In the genomic region with DNA sequence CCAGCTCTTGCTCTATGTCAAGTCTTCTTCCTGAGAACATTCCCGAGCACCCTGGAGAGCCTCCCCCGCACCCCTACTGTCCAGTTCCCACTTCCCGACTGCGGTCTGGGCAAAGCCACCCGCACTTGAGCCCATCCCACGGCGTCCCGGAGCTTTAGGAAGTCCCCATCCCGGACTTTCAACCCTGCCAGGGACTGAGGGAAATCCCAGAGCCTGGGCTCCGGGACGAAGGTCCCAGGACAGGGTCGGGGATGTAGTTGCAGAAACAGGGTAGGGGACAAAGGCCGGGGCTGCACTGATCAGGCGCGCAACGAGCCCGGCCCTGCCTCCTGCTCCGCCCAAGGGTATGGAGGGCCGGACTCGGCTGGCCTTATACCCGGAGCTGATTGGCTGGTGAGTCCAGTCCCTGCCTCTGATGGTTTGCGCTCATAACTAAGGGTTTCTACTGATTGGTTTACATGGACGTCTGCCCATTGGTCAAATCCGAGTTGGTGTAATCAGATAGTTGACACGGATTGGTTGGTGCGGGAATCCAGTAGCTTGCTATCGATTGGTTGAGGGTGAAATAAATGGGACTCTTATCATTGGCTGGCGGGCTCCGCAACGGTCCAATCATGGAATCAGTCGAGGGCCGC, we compare ENCODE assay signal across 8 cellular contexts. TPM values are rescaled to one million over a fixed set of nuclear protein-coding genes. Genes with fewer than 3 reads are reported as not detected.
A peak's percentile ranks its signal among the peaks of the same experiment; 100 is the strongest.
DNase-seq lines count a peak whose midpoint lies in the region; ATAC-seq and TF ChIP-seq lines count a peak whose summit lies in the region.

No MANE protein-coding gene starts in this region.

- 0 to 1% methylated on average over 32 of the region's 32 CpGs for WGBS in GM23248 (ENCODE audit: low coverage in 1 of 2, low lambda C conversion rate in 2 of 2, missing lambda C conversion rate in 2 of 2), 2 experiments

- H3K4me1 ChIP-seq in DOHH2 (ENCODE audit: control insufficient read depth, low read length) = peaks cover 24% of the 10 kb centered on the region
- H3K4me1 ChIP-seq in GM23248 (ENCODE audit: insufficient read depth) = 0 out of 2 replicates have a peak, but pooled peaks cover 4% of the 10 kb centered on the region
- H3K4me1 ChIP-seq in Karpas-422 (ENCODE audit: low read length) = peaks cover 27% of the 10 kb centered on the region
- H3K4me1 ChIP-seq in fibroblast of lung (ENCODE audit: control insufficient read depth, extremely low read depth, insufficient read depth, low read length) = peaks cover 6% of the 10 kb centered on the region

- peaks cover 10% of the 10 kb centered on the region for H3K4me1 Mint-ChIP-seq in activated T-helper 17 cell treated with anti-CD3 and anti-CD28 coated beads, Interleukin-2, amount 50 U/mL, for 72 hours
- peaks cover 36 to 54% (median 37%) of the 10 kb centered on the region in 3 donors for H3K4me1 Mint-ChIP-seq in naive B cell
- H3K4me1 Mint-ChIP-seq in stimulated activated effector memory CD8-positive, alpha-beta T cell treated with anti-CD3 and anti-CD28 coated beads, Interleukin-12 subunit alpha, Interleukin-12 subunit beta, amount 100 ng/mL, for 72 hours = peaks cover 47% of the 10 kb centered on the region

- H3K9me3 ChIP-seq in DOHH2 (ENCODE audit: control insufficient read depth, insufficient read depth, low read length) = no peaks in the 10 kb centered on the region
- H3K9me3 ChIP-seq in GM23248 (ENCODE audit: low read depth) = no peaks in the 10 kb centered on the region
- no peaks in the 10 kb centered on the region for H3K9me3 ChIP-seq in Karpas-422 (ENCODE audit: low read length)
- H3K9me3 ChIP-seq in fibroblast of lung (ENCODE audit: control insufficient read depth, insufficient read depth, low read depth, low read length) = no peaks in the 10 kb centered on the region

- H3K79me2 ChIP-seq in DOHH2 (ENCODE audit: control insufficient read depth, low read length) = peaks cover 8% of the 10 kb centered on the region
- no peaks in the 10 kb centered on the region for H3K79me2 ChIP-seq in GM23248 (ENCODE audit: insufficient read depth)
- H3K79me2 ChIP-seq in Karpas-422 (ENCODE audit: low read length) = peaks cover 8% of the 10 kb centered on the region
- no peaks in the 10 kb centered on the region for H3K79me2 ChIP-seq in fibroblast of lung (ENCODE audit: control insufficient read depth, insufficient read depth, low read length)

- peak overlapping the region; percentile 78 for H3K27ac ChIP-seq in DOHH2 (ENCODE audit: low read depth, low read length)
- H3K27ac ChIP-seq in GM23248 = peak overlapping the region; percentile 69
- peak overlapping the region; percentile 84 for H3K27ac ChIP-seq in Karpas-422 (ENCODE audit: low read length)
- H3K27ac ChIP-seq in fibroblast of lung (ENCODE audit: insufficient read depth, low read length) = peak overlapping the region; percentile 8

- peak; percentile 91 for ATAC-seq in activated T-helper 17 cell treated with anti-CD3 and anti-CD28 coated beads, Interleukin-2, amount 50 U/mL, for 72 hours (replicated peaks)
- peak; percentile 79 to 81 for ATAC-seq in naive B cell (ENCODE audit: low read depth in 2 of 2)
- ATAC-seq in stimulated activated effector memory CD8-positive, alpha-beta T cell treated with anti-CD3 and anti-CD28 coated beads, Interleukin-12 subunit alpha, Interleukin-12 subunit beta, amount 100 ng/mL, for 72 hours = peak; percentile 92

- H3K4me2 ChIP-seq in DOHH2 (ENCODE audit: low read length) (peak overlapping the region; percentile 99), GM23248 (ENCODE audit: unreplicated experiment) (peak overlapping the region; percentile 95), Karpas-422 (ENCODE audit: low read depth, low read length, poor library complexity, severe bottlenecking) (peak overlapping the region; percentile 100), fibroblast of lung (ENCODE audit: extremely low read depth, insufficient read depth, low read length) (peak overlapping the region; percentile 99)

- TF ChIP-seq CTCF in DOHH2 (IDR thresholded peaks at IDR 0.05; ENCODE audit: low read depth, low read length, poor library complexity, severe bottlenecking) = no peak
- TF ChIP-seq CTCF in fibroblast of lung (conservative IDR thresholded peaks at IDR 0.05 in 1 of 2, IDR thresholded peaks at IDR 0.05 in 1 of 2; ENCODE audit: low read depth in 1 of 2, low read length in 2 of 2) = no peak

- H2AFZ ChIP-seq in GM23248 (peak overlapping the region; percentile 99), Karpas-422 (ENCODE audit: low read length) (peak overlapping the region; percentile 93), fibroblast of lung (ENCODE audit: low read length) (peak overlapping the region; percentile 21)

- no peaks in the 10 kb centered on the region for H4K20me1 ChIP-seq in DOHH2 (ENCODE audit: control insufficient read depth, insufficient read depth, low read depth, low read length)
- H4K20me1 ChIP-seq in GM23248 (ENCODE audit: insufficient read depth) = no peaks in the 10 kb centered on the region
- H4K20me1 ChIP-seq in Karpas-422 (ENCODE audit: insufficient read depth, low read depth, low read length) = no peaks in the 10 kb centered on the region
- H4K20me1 ChIP-seq in fibroblast of lung (ENCODE audit: control insufficient read depth, extremely low read depth, insufficient read depth, low read length) = no peaks in the 10 kb centered on the region

- H3K9me3 Mint-ChIP-seq in activated T-helper 17 cell treated with anti-CD3 and anti-CD28 coated beads, Interleukin-2, amount 50 U/mL, for 72 hours = no peaks in the 10 kb centered on the region
- H3K9me3 Mint-ChIP-seq in naive B cell = no peaks in the 10 kb centered on the region
- H3K9me3 Mint-ChIP-seq in stimulated activated effector memory CD8-positive, alpha-beta T cell treated with anti-CD3 and anti-CD28 coated beads, Interleukin-12 subunit alpha, Interleukin-12 subunit beta, amount 100 ng/mL, for 72 hours = no peaks in the 10 kb centered on the region

- H3K27me3 Mint-ChIP-seq in activated T-helper 17 cell treated with anti-CD3 and anti-CD28 coated beads, Interleukin-2, amount 50 U/mL, for 72 hours = no peaks in the 10 kb centered on the region
- H3K27me3 Mint-ChIP-seq in naive B cell = no peaks in the 10 kb centered on the region

- peaks cover 3% of the 10 kb centered on the region; the same call in 1 of the 2 replicates for H3K36me3 ChIP-seq in DOHH2 (ENCODE audit: control insufficient read depth, low read length)
- H3K36me3 ChIP-seq in GM23248 (ENCODE audit: low read depth) = no peaks in the 10 kb centered on the region
- H3K36me3 ChIP-seq in Karpas-422 (ENCODE audit: insufficient read depth, low read length) = no peaks in the 10 kb centered on the region
- no peaks in the 10 kb centered on the region for H3K36me3 ChIP-seq in fibroblast of lung (ENCODE audit: control insufficient read depth, insufficient read depth, low read length)

- in situ Hi-C loops in GM23248 (cut with MboI) = no loop called here

- peak overlapping the region; percentile 89 for H3K4me3 Mint-ChIP-seq in activated T-helper 17 cell treated with anti-CD3 and anti-CD28 coated beads, Interleukin-2, amount 50 U/mL, for 72 hours
- H3K4me3 Mint-ChIP-seq in naive B cell = peak overlapping the region; percentile 85 to 95 (median 91)
- peak overlapping the region; percentile 89 for H3K4me3 Mint-ChIP-seq in stimulated activated effector memory CD8-positive, alpha-beta T cell treated with anti-CD3 and anti-CD28 coated beads, Interleukin-12 subunit alpha, Interleukin-12 subunit beta, amount 100 ng/mL, for 72 hours

- H3K27me3 ChIP-seq in DOHH2 (ENCODE audit: control insufficient read depth, low read length) = no peaks in the 10 kb centered on the region
- no peaks in the 10 kb centered on the region for H3K27me3 ChIP-seq in GM23248 (replicated peaks; ENCODE audit: insufficient read depth)
- no peaks in the 10 kb centered on the region for H3K27me3 ChIP-seq in Karpas-422 (ENCODE audit: low read length)
- no peaks in the 10 kb centered on the region for H3K27me3 ChIP-seq in fibroblast of lung (ENCODE audit: control insufficient read depth, insufficient read depth, low read length)

- H3K4me3 ChIP-seq in DOHH2 (ENCODE audit: low read length) (peak overlapping the region; percentile 96), GM23248 (peak overlapping the region; percentile 88), Karpas-422 (ENCODE audit: low read length) (peak overlapping the region; percentile 92), fibroblast of lung (replicated peaks in 1 of 4; ENCODE audit: control extremely low read depth in 1 of 4, insufficient read depth in 1 of 4, low read depth in 3 of 4, low read length in 4 of 4) (peak overlapping the region; percentile 55 to 76 (median 61))

- peaks cover 22% of the 10 kb centered on the region for H3K36me3 Mint-ChIP-seq in activated T-helper 17 cell treated with anti-CD3 and anti-CD28 coated beads, Interleukin-2, amount 50 U/mL, for 72 hours (ENCODE audit: low read depth)
- H3K36me3 Mint-ChIP-seq in naive B cell = peaks cover 0 to 10% of the 10 kb centered on the region in 2 donors
- H3K36me3 Mint-ChIP-seq in stimulated activated effector memory CD8-positive, alpha-beta T cell treated with anti-CD3 and anti-CD28 coated beads, Interleukin-12 subunit alpha, Interleukin-12 subunit beta, amount 100 ng/mL, for 72 hours = peaks cover 22% of the 10 kb centered on the region

- DNase-seq in GM23248 (peak; percentile 100), Karpas-422 (peak; percentile 99), RPMI7951 (ENCODE audit: low read depth) (peak; percentile 100), fibroblast of lung (ENCODE audit: low read depth in 2 of 2) (peak; percentile 100), naive B cell (peak; percentile 91)
- peak; percentile 76 to 94 for DNase-seq in stimulated activated effector memory CD8-positive, alpha-beta T cell treated with anti-CD3 and anti-CD28 coated beads, Interleukin-12 subunit alpha, Interleukin-12 subunit beta, amount 100 ng/mL, for 72 hours (ENCODE audit: low spot score in 2 of 2)

- H3K27ac Mint-ChIP-seq in activated T-helper 17 cell treated with anti-CD3 and anti-CD28 coated beads, Interleukin-2, amount 50 U/mL, for 72 hours = peak overlapping the region; percentile 81
- peak overlapping the region; percentile 73 to 97 (median 92) for H3K27ac Mint-ChIP-seq in naive B cell
- peak overlapping the region; percentile 56 for H3K27ac Mint-ChIP-seq in stimulated activated effector memory CD8-positive, alpha-beta T cell treated with anti-CD3 and anti-CD28 coated beads, Interleukin-12 subunit alpha, Interleukin-12 subunit beta, amount 100 ng/mL, for 72 hours

- H3K9me2 ChIP-seq in DOHH2 (replicated peaks; ENCODE audit: control insufficient read depth, low read length) = no peaks in the 10 kb centered on the region
- H3K9me2 ChIP-seq in GM23248 (ENCODE audit: insufficient read depth) = no peaks in the 10 kb centered on the region
- H3K9me2 ChIP-seq in Karpas-422 (replicated peaks; ENCODE audit: insufficient read depth, low read length) = no peaks in the 10 kb centered on the region

- no peaks in the 10 kb centered on the region for H3F3A ChIP-seq in DOHH2 (ENCODE audit: control insufficient read depth, insufficient read depth)
- no peaks in the 10 kb centered on the region for H3F3A ChIP-seq in GM23248 (ENCODE audit: insufficient read depth)

- H3K9ac ChIP-seq in GM23248 (peak overlapping the region; percentile 78), Karpas-422 (ENCODE audit: low read length) (peak overlapping the region; percentile 94), fibroblast of lung (ENCODE audit: insufficient read depth, low read length) (peak overlapping the region; percentile 45)

RNA-seq across cellular contexts. Expression of gene MPND, which starts 0.8 kb away (rescaled TPM):
- total RNA-seq in GM23248 (2014; rRNA removed; shearing (Covaris generic)) = 3.0 and 6.2 TPM in 2 replicates
- 5.0 and 8.4 TPM in 2 replicates for polyA plus RNA-seq in GM23248 (2016; fragmentation: Nextera tagmentation; extraction: Ambion mirVana)
- total RNA-seq in Karpas-422 (2014; rRNA removed; shearing (Covaris generic); ENCODE audit: low replicate concordance) = 5.3 and 9.5 TPM in 2 replicates
- 4.0 and 4.8 TPM in 2 replicates for total RNA-seq in RPMI7951 (2014; rRNA removed; shearing (Covaris generic))
- 10 to 100 TPM; 15.5 to 19.7 TPM for total RNA-seq in activated T-helper 17 cell treated with anti-CD3 and anti-CD28 coated beads, Interleukin-2, amount 50 U/mL, for 72 hours
- total RNA-seq in fibroblast of lung = 6.4 and 7.1 TPM in 2 replicates
- polyA plus RNA-seq in fibroblast of lung = 2.7 and 3.8 TPM in 2 replicates
- 10.1 and 17.1 TPM in 2 replicates for polyA plus RNA-seq in fibroblast of lung (2012)
- 12.2 and 19.9 TPM in 2 replicates for polyA minus RNA-seq in fibroblast of lung (ENCODE audit: low replicate concordance)
- polyA plus RNA-seq in naive B cell (ENCODE audit: low read depth in 6 of 6) = 1 to 10 TPM; 4.6 to 6.3 (median 5.4) TPM

RNA-seq across cellular contexts. Expression of gene STAP2, which starts 3.9 kb away (rescaled TPM):
- total RNA-seq in GM23248 (2014; rRNA removed; shearing (Covaris generic)) = 1.8 and 6.4 TPM in 2 replicates
- polyA plus RNA-seq in GM23248 (2016; fragmentation: Nextera tagmentation; extraction: Ambion mirVana) (1.7 TPM in 2 replicates), fibroblast of lung (1.7 and 2.2 TPM in 2 replicates), naive B cell (ENCODE audit: low read depth in 6 of 6) (under 1 TPM in 1 of 6 donors, not detected in 5; 0.94 TPM)
- total RNA-seq in Karpas-422 (2014; rRNA removed; shearing (Covaris generic); ENCODE audit: low replicate concordance) = 0.43 and 0.86 TPM in 2 replicates
- total RNA-seq in RPMI7951 (2014; rRNA removed; shearing (Covaris generic)) = 30.2 and 38.4 TPM in 2 replicates
- total RNA-seq in activated T-helper 17 cell treated with anti-CD3 and anti-CD28 coated beads, Interleukin-2, amount 50 U/mL, for 72 hours = 10 to 100 TPM; 13.3 to 17.4 TPM
- 4.4 and 4.8 TPM in 2 replicates for total RNA-seq in fibroblast of lung
- 2.1 and 3.3 TPM in 2 replicates for polyA plus RNA-seq in fibroblast of lung (2012)
- polyA minus RNA-seq in fibroblast of lung (ENCODE audit: low replicate concordance) = 5.4 and 9.2 TPM in 2 replicates

RNA-seq across cellular contexts. Expression of gene FSD1, which starts 38.1 kb away (rescaled TPM):
- total RNA-seq in GM23248 (2014; rRNA removed; shearing (Covaris generic)) = 5.8 and 16.2 TPM in 2 replicates
- polyA plus RNA-seq in GM23248 (2016; fragmentation: Nextera tagmentation; extraction: Ambion mirVana) = 5.8 TPM in 2 replicates
- total RNA-seq in Karpas-422 (2014; rRNA removed; shearing (Covaris generic); ENCODE audit: low replicate concordance) = not detected in 2 replicates
- 9.7 and 11.3 TPM in 2 replicates for total RNA-seq in RPMI7951 (2014; rRNA removed; shearing (Covaris generic))
- total RNA-seq in activated T-helper 17 cell treated with anti-CD3 and anti-CD28 coated beads, Interleukin-2, amount 50 U/mL, for 72 hours = 10 to 100 TPM in 1 of 2 donors, 1 to 10 TPM in 1; 8.3 to 13.1 TPM
- 8.7 and 10.1 TPM in 2 replicates for total RNA-seq in fibroblast of lung
- 4.6 and 7.1 TPM in 2 replicates for polyA plus RNA-seq in fibroblast of lung
- 6.1 and 10.1 TPM in 2 replicates for polyA plus RNA-seq in fibroblast of lung (2012)
- 8.3 and 13.4 TPM in 2 replicates for polyA minus RNA-seq in fibroblast of lung (ENCODE audit: low replicate concordance)
- polyA plus RNA-seq in naive B cell (ENCODE audit: low read depth in 6 of 6) = 1 to 10 TPM in 3 of 6 donors, under 1 TPM in 1, not detected in 2; 1.00 to 1.6 (median 1.3) TPM

RNA-seq across cellular contexts. Expression of gene TMIGD2, which starts 40.3 kb away (rescaled TPM):
- total RNA-seq in GM23248 (2014; rRNA removed; shearing (Covaris generic)) = not detected in 2 replicates
- not detected in 2 replicates for polyA plus RNA-seq in GM23248 (2016; fragmentation: Nextera tagmentation; extraction: Ambion mirVana)
- total RNA-seq in Karpas-422 (2014; rRNA removed; shearing (Covaris generic); ENCODE audit: low replicate concordance) = not detected in 2 replicates
- not detected in 2 replicates for total RNA-seq in RPMI7951 (2014; rRNA removed; shearing (Covaris generic))
- total RNA-seq in activated T-helper 17 cell treated with anti-CD3 and anti-CD28 coated beads, Interleukin-2, amount 50 U/mL, for 72 hours = 1 to 10 TPM; 2.5 to 4.1 TPM
- not detected in 2 replicates for total RNA-seq in fibroblast of lung
- polyA plus RNA-seq in fibroblast of lung = not detected in 2 replicates
- not detected in 2 replicates for polyA plus RNA-seq in fibroblast of lung (2012)
- not detected in 2 replicates for polyA minus RNA-seq in fibroblast of lung (ENCODE audit: low replicate concordance)
- polyA plus RNA-seq in naive B cell (ENCODE audit: low read depth in 6 of 6) = not detected

RNA-seq across cellular contexts. Expression of gene SH3GL1, which starts 57.8 kb away (rescaled TPM):
- 114 and 141 TPM in 2 replicates for total RNA-seq in GM23248 (2014; rRNA removed; shearing (Covaris generic))
- polyA plus RNA-seq in GM23248 (2016; fragmentation: Nextera tagmentation; extraction: Ambion mirVana) = 151 and 159 TPM in 2 replicates
- 12.8 and 13.4 TPM in 2 replicates for total RNA-seq in Karpas-422 (2014; rRNA removed; shearing (Covaris generic); ENCODE audit: low replicate concordance)
- total RNA-seq in RPMI7951 (2014; rRNA removed; shearing (Covaris generic)) = 83.2 and 84.3 TPM in 2 replicates
- total RNA-seq in activated T-helper 17 cell treated with anti-CD3 and anti-CD28 coated beads, Interleukin-2, amount 50 U/mL, for 72 hours = 10 to 100 TPM; 49.1 to 67.1 TPM
- 20.3 and 23.9 TPM in 2 replicates for total RNA-seq in fibroblast of lung
- 44.9 and 58.7 TPM in 2 replicates for polyA plus RNA-seq in fibroblast of lung
- polyA plus RNA-seq in fibroblast of lung (2012) = 92.8 and 124 TPM in 2 replicates
- polyA minus RNA-seq in fibroblast of lung (ENCODE audit: low replicate concordance) = 77.1 and 80.1 TPM in 2 replicates
- 10 to 100 TPM in 5 of 6 donors, 1 to 10 TPM in 1; 4.9 to 18.5 (median 12.7) TPM for polyA plus RNA-seq in naive B cell (ENCODE audit: low read depth in 6 of 6)

Comparison
In these comparisons a context has a peak if more than half of its experiments do, and no peak if none do; other contexts are left out.
1. Peak in every context shown above with its lines: DNase-seq, ATAC-seq, H3K4me3 ChIP-seq and H3K27ac ChIP-seq.
2. H3K27ac ChIP-seq: peak in every context shown above with its lines; median percentile 84 in Karpas-422; 78 in DOHH2; 69 in GM23248; 8 in fibroblast of lung.
3. H2AFZ ChIP-seq: peak in every context shown above with its lines; median percentile 99 in GM23248; 93 in Karpas-422; 21 in fibroblast of lung.